Comparison of ENCODE assay signal across 21 cellular contexts in genomic region chr6:11396860-11397259, GRCh38.
"Had no signal": no experiment of that assay in that cellular context is flagged by ENCODE, and none has a peak within 500 bp of the region (broad histone marks: within the 10 kb centered on the region; RNA-seq: fewer than 3 reads in every experiment).

No MANE protein-coding gene starts in this region.

- H2AFZ ChIP-seq: hepatocyte had no signal

- H3K4me3 ChIP-seq: hepatocyte, left ventricle myocardium inferior, lung, mucosa of descending colon, ovary, sigmoid colon, spleen, tibial nerve, uterus had no signal

- H3K27ac Mint-ChIP-seq: naive thymus-derived CD4-positive, alpha-beta T cell; progenitor cell of endocrine pancreas; stimulated activated naive B cell treated with anti-CD40 and anti-IgM and Interleukin-4, amounts not matched to agents 10 μg/mL and 1 μg/mL and 100 μg/mL, for 72 hours; stimulated activated naive CD8-positive, alpha-beta T cell treated with anti-CD3 and anti-CD28 coated beads, Interleukin-15, Interleukin-2, amounts not matched to agents 100 ng/mL and 50 ng/mL, for 24 hours; type B pancreatic cell had no signal

- H3K4me1 ChIP-seq: sigmoid colon, uterus had no signal

- H3K27me3 Mint-ChIP-seq: stimulated activated naive B cell treated with anti-CD40 and anti-IgM and Interleukin-4, amounts not matched to agents 10 μg/mL and 1 μg/mL and 100 μg/mL, for 72 hours; type B pancreatic cell had no signal

- H3K4me2 ChIP-seq: hepatocyte had no signal

- ATAC-seq: mucosa of descending colon; naive thymus-derived CD4-positive, alpha-beta T cell; natural killer cell treated with Interleukin-12 subunit alpha and Interleukin-12 subunit beta and Interleukin-15 and Interleukin-18, amount 100 ng/mL, for 72 hours; right cardiac atrium; stimulated activated naive B cell treated with anti-CD40 and anti-IgM and Interleukin-4, amounts not matched to agents 10 μg/mL and 1 μg/mL and 100 μg/mL, for 72 hours had no signal

- H3K79me2 ChIP-seq: hepatocyte had no signal

- H3K36me3 ChIP-seq: left ventricle myocardium inferior, ovary, sigmoid colon, spleen, tibial nerve, uterus had no signal

- H3K27me3 ChIP-seq: hepatocyte, ovary, sigmoid colon, spleen, tibial nerve, uterus had no signal

- DNase-seq: islet precursor cell; left ventricle myocardium inferior; midbrain; mucosa of descending colon; naive thymus-derived CD4-positive, alpha-beta T cell; ovary; right cardiac atrium; sigmoid colon; small intestine; spleen; stimulated activated CD4-positive, alpha-beta T cell treated with anti-CD3 and anti-CD28 coated beads, Interleukin-4, amount 100 ng/mL, for 24 hours; stimulated activated naive B cell treated with anti-CD40 and anti-IgM and Interleukin-4, amounts not matched to agents 10 μg/mL and 1 μg/mL and 100 μg/mL, for 72 hours; substantia nigra; uterus had no signal

- FAIRE-seq: small intestine had no signal

- H3K9me3 Mint-ChIP-seq: natural killer cell treated with Interleukin-12 subunit alpha and Interleukin-12 subunit beta and Interleukin-15 and Interleukin-18, amount 100 ng/mL, for 72 hours; stimulated activated naive B cell treated with anti-CD40 and anti-IgM and Interleukin-4, amounts not matched to agents 10 μg/mL and 1 μg/mL and 100 μg/mL, for 72 hours had no signal

- H3K27ac ChIP-seq: left ventricle myocardium inferior, ovary, sigmoid colon, tibial nerve, uterus had no signal

- H3K9me3 ChIP-seq: mucosa of descending colon, ovary, spleen, uterus had no signal

- H3K36me3 Mint-ChIP-seq: natural killer cell treated with Interleukin-12 subunit alpha and Interleukin-12 subunit beta and Interleukin-15 and Interleukin-18, amount 100 ng/mL, for 72 hours; stimulated activated naive B cell treated with anti-CD40 and anti-IgM and Interleukin-4, amounts not matched to agents 10 μg/mL and 1 μg/mL and 100 μg/mL, for 72 hours had no signal

- H3K4me3 Mint-ChIP-seq: natural killer cell treated with Interleukin-12 subunit alpha and Interleukin-12 subunit beta and Interleukin-15 and Interleukin-18, amount 100 ng/mL, for 72 hours; stimulated activated naive B cell treated with anti-CD40 and anti-IgM and Interleukin-4, amounts not matched to agents 10 μg/mL and 1 μg/mL and 100 μg/mL, for 72 hours; stimulated activated naive CD8-positive, alpha-beta T cell treated with anti-CD3 and anti-CD28 coated beads, Interleukin-15, Interleukin-2, amounts not matched to agents 100 ng/mL and 50 ng/mL, for 24 hours; type B pancreatic cell had no signal
